12 cellular contexts compared by ENCODE assay signal in genomic region chr5:143396353-143396940, GRCh38. TPM values are rescaled to one million over a fixed set of nuclear protein-coding genes. Genes with fewer than 3 reads are reported as not detected.
DNase-seq lines count a peak whose midpoint lies in the region; ATAC-seq and TF ChIP-seq lines count a peak whose summit lies in the region.
"Had no signal": no experiment of that assay in that cellular context is flagged by ENCODE, and none has a peak within 500 bp of the region (broad histone marks: within the 10 kb centered on the region; RNA-seq: fewer than 3 reads in every experiment).

No MANE protein-coding gene starts in this region.

- TF ChIP-seq CTCF in nephron (IDR thresholded peaks at IDR 0.05; ENCODE audit: unreplicated experiment in 3 of 3) = no peak

- H3K9me3 Mint-ChIP-seq in nephron = no peaks in the 10 kb centered on the region

- H3K27me3 Mint-ChIP-seq in nephron (ENCODE audit: low read depth) = peaks cover 9% of the 10 kb centered on the region

- DNase-seq in caudate nucleus (lab: John Stamatoyannopoulos, UW) (no peak), activated gamma-delta T cell treated with Interleukin-2 at 50 U/mL for 16 hours (no peak), dermis blood vessel endothelial cell (no peak)
- DNase-seq: nucleus accumbens, SJCRH30, uterus had no signal

- H3K4me1 Mint-ChIP-seq in nephron = peaks cover 54% of the 10 kb centered on the region

- peak overlapping the region; percentile 98; the same call in 1 of the 2 replicates for H3K4me3 ChIP-seq in GM08714 (ENCODE audit: low read length)
- H3K4me3 ChIP-seq: SJCRH30 had no signal

- peaks cover 25% of the 10 kb centered on the region for H3K36me3 Mint-ChIP-seq in nephron (ENCODE audit: low read depth)

- peak overlapping the region; percentile 55 for H3K27ac ChIP-seq in caudate nucleus (ENCODE audit: low read depth, low read length)
- H3K27ac ChIP-seq: HL-60, SJCRH30, uterus had no signal

- ATAC-seq in HG03378 (IDR thresholded peaks at IDR 0.05; ENCODE audit: unreplicated experiment) = peak; percentile 24
- no peak for ATAC-seq in HG02678 (IDR thresholded peaks at IDR 0.05; ENCODE audit: unreplicated experiment)
- ATAC-seq in GM18909 (IDR thresholded peaks at IDR 0.05; ENCODE audit: poor library complexity, unreplicated experiment) = no peak

- H3K27ac Mint-ChIP-seq in nephron = no peak overlapping the region

- H3K4me3 Mint-ChIP-seq in nephron = peak overlapping the region in 2 of 3 experiments; percentile 54 to 79

RNA-seq across cellular contexts. Expression of gene NR3C1, which starts 7.0 kb away (rescaled TPM):
- 19.7 and 21.4 TPM in 2 replicates for total RNA-seq in dermis blood vessel endothelial cell
